In the genomic region with DNA sequence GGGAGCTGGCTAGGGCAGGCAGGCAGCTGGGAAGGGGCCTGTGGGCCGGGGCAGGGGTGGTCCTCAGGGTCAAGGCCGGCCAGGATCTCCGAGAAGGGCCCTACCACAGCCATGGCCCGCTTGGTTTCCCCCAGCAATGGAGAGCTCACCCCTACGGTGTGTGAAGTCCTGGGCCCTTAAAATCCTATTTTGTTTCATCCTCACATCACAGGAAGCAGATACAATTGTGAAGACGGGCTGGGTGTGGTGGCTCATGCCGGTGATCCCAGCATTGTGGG, we compare ENCODE assay signal across 31 cellular contexts. TPM values are rescaled to one million over a fixed set of nuclear protein-coding genes. Genes with fewer than 3 reads are reported as not detected.
"Had no signal": no experiment of that assay in that cellular context is flagged by ENCODE, and none has a peak within 500 bp of the region (broad histone marks: within the 10 kb centered on the region; RNA-seq: fewer than 3 reads in every experiment).

No MANE protein-coding gene starts in this region.

- H3K27ac Mint-ChIP-seq: activated CD4-positive, alpha-beta T cell treated with anti-CD3 and anti-CD28 coated beads, Interleukin-2, amount 10 ng/mL, durations not matched to agents 24 days and 14 days; activated naive CD4-positive, alpha-beta T cell treated with anti-CD3 and anti-CD28 coated beads for 36 hours; activated naive CD8-positive, alpha-beta T cell treated with anti-CD3 and anti-CD28 coated beads, Interleukin-2, amount 10 ng/mL, durations not matched to agents 7 days and 5 days; T-helper 2 cell treated with Interferon-gamma antibody and Interleukin-4, amounts not matched to agents 5 μg/mL and 100 μg/mL, for 36 hours; WTC11 had no signal

- H3K4me3 ChIP-seq: body of pancreas, SJSA1 had no signal

- ATAC-seq: activated T-cell treated with anti-CD3 and anti-CD28 coated beads, Interleukin-2, amount 50 U/mL, for 4 hours; body of pancreas; Panc1; SK-N-SH treated with all-trans-retinoic acid at 6 μM for 48 hours; WTC11 had no signal

- DNase-seq: activated CD4-positive, alpha-beta T cell treated with anti-CD3 and anti-CD28 coated beads, Interleukin-2, amount 10 ng/mL, durations not matched to agents 24 days and 14 days; activated CD4-positive, alpha-beta T cell treated with anti-CD3 and anti-CD28 coated beads, Interleukin-2, amount 50 U/mL, for 48 hours; activated CD4-positive, CD25-positive, alpha-beta regulatory T cell treated with anti-CD3 and anti-CD28 coated beads, Interleukin-2, amount 50 U/mL, for 72 hours; activated CD8-positive, alpha-beta memory T cell treated with anti-CD3 and anti-CD28 coated beads for 24 hours; activated effector memory CD4-positive, alpha-beta T cell treated with anti-CD3 and anti-CD28 coated beads, Interleukin-2, amount 50 U/mL, for 16 hours; activated naive CD4-positive, alpha-beta T cell treated with anti-CD3 and anti-CD28 coated beads for 36 hours; activated naive CD8-positive, alpha-beta T cell treated with anti-CD3 and anti-CD28 coated beads, Interleukin-2, amount 10 ng/mL, durations not matched to agents 7 days and 5 days; activated T-cell treated with anti-CD3 and anti-CD28 coated beads, Interleukin-2, amount 50 U/mL, for 4 hours; aorta; body of pancreas; central memory CD4-positive, alpha-beta T cell; NCI-H1092; NCI-H1417; NCI-H1694; NCI-H2029 treated with DMSO at 0.1 percent for 48 hours; NCI-H510A treated with DMSO at 0.1 percent for 48 hours; NCI-H69; NK-92 treated with Interleukin-12 subunit alpha and Interleukin-12 subunit beta, amount 100 ng/mL, for 24 hours; OCI-M1; RPMI8226; SHP77; SW 1271 had no signal

- H3K27me3 ChIP-seq: body of pancreas, SJSA1 had no signal

- H3K27me3 Mint-ChIP-seq: activated CD4-positive, alpha-beta T cell treated with anti-CD3 and anti-CD28 coated beads, Interleukin-2, amount 10 ng/mL, durations not matched to agents 24 days and 14 days; activated naive CD8-positive, alpha-beta T cell treated with anti-CD3 and anti-CD28 coated beads, Interleukin-2, amount 10 ng/mL, durations not matched to agents 7 days and 5 days had no signal

- H3K9me3 Mint-ChIP-seq: activated CD4-positive, alpha-beta T cell treated with anti-CD3 and anti-CD28 coated beads, Interleukin-2, amount 10 ng/mL, durations not matched to agents 24 days and 14 days; activated naive CD4-positive, alpha-beta T cell treated with anti-CD3 and anti-CD28 coated beads for 36 hours; activated naive CD8-positive, alpha-beta T cell treated with anti-CD3 and anti-CD28 coated beads, Interleukin-2, amount 10 ng/mL, durations not matched to agents 7 days and 5 days; activated T-cell treated with anti-CD3 and anti-CD28 coated beads, Interleukin-2, amount 50 U/mL, for 4 hours; T-helper 2 cell treated with Interferon-gamma antibody and Interleukin-4, amounts not matched to agents 5 μg/mL and 100 μg/mL, for 36 hours; WTC11 had no signal

- H3K9me3 ChIP-seq: body of pancreas, SJSA1 had no signal

- H3K9ac ChIP-seq: KMS-11 had no signal

- H3K4me1 ChIP-seq: SJSA1 had no signal

- H3K4me2 ChIP-seq: KMS-11 had no signal

- H3K4me3 Mint-ChIP-seq: activated CD4-positive, alpha-beta T cell treated with anti-CD3 and anti-CD28 coated beads, Interleukin-2, amount 10 ng/mL, durations not matched to agents 24 days and 14 days; activated naive CD4-positive, alpha-beta T cell treated with anti-CD3 and anti-CD28 coated beads for 36 hours; activated naive CD8-positive, alpha-beta T cell treated with anti-CD3 and anti-CD28 coated beads, Interleukin-2, amount 10 ng/mL, durations not matched to agents 7 days and 5 days; activated T-cell treated with anti-CD3 and anti-CD28 coated beads, Interleukin-2, amount 50 U/mL, for 4 hours; T-helper 2 cell treated with Interferon-gamma antibody and Interleukin-4, amounts not matched to agents 5 μg/mL and 100 μg/mL, for 36 hours; WTC11 had no signal

- H3K27ac ChIP-seq: KMS-11, SJSA1 had no signal

- FAIRE-seq: bronchial epithelial cell had no signal

RNA-seq across cellular contexts. Expression of a gene that starts 8.7 kb away (rescaled TPM):
- total RNA-seq: activated CD4-positive, alpha-beta T cell treated with anti-CD3 and anti-CD28 coated beads, Interleukin-2, amount 10 ng/mL, durations not matched to agents 24 days and 14 days; activated naive CD4-positive, alpha-beta T cell treated with anti-CD3 and anti-CD28 coated beads for 36 hours; activated naive CD8-positive, alpha-beta T cell treated with anti-CD3 and anti-CD28 coated beads, Interleukin-2, amount 10 ng/mL, durations not matched to agents 7 days and 5 days; activated T-cell treated with anti-CD3 and anti-CD28 coated beads, Interleukin-2, amount 50 U/mL, for 4 hours; aorta; body of pancreas; bronchial epithelial cell; MCF 10A; SJSA1; T-helper 1 cell treated with Interleukin-12 subunit alpha and Interleukin-12 subunit beta and Interleukin-4 antibody, amounts not matched to agents 30 ng/mL and 1 ng/mL, for 36 hours; WTC11 had no signal
- polyA plus RNA-seq: aorta had no signal

RNA-seq across cellular contexts. Expression of a gene that starts 15.1 kb away (rescaled TPM):
- total RNA-seq: aorta, bronchial epithelial cell, MCF 10A, SJSA1 had no signal
- polyA plus RNA-seq: aorta had no signal
